ENCODE assay signal across 27 cellular contexts in the genomic region with DNA sequence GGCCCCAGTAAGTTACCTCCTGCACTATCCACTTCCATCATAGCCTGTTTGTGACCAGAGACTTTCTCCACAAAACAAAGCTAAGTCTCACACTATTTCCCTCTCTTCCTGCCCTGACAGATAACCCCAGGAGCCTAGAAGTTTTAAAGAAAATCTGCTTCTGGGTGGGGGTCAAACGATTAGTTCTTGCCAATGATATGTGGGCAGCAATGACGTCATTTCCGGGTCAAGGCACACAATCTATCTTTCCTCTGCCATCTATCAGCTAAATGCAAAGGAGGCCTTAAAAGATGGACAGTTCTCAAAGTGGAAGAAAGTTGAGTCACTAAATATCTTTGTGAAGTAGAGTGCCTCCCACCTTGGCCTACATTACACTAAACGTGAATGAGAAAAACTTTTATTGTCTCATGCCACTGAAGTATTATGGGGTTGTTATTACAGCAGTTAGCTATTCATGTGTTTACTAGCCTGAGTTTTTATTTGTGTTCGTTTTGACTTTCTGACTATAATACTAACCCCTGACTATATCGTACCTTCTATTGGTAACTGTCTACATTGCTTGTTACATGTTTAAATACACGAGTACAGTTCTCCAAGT.
"Had no signal": no experiment of that assay in that cellular context is flagged by ENCODE, and none has a peak within 500 bp of the region (broad histone marks: within the 10 kb centered on the region; RNA-seq: fewer than 3 reads in every experiment).

No MANE protein-coding gene starts in this region.

- H3K9me3 ChIP-seq: ascending aorta, colonic mucosa had no signal

- H3K4me3 Mint-ChIP-seq: activated CD4-positive, alpha-beta memory T cell treated with anti-CD3 and anti-CD28 coated beads, Interleukin-2, amount 10 ng/mL, durations not matched to agents 7 days and 5 days; activated CD4-positive, alpha-beta T cell treated with anti-CD3 and anti-CD28 coated beads, Interleukin-2, amount 10 ng/mL, durations not matched to agents 7 days and 5 days; activated naive CD4-positive, alpha-beta T cell treated with anti-CD3 and anti-CD28 coated beads, Interleukin-2, amount 10 ng/mL, durations not matched to agents 7 days and 5 days; activated naive CD8-positive, alpha-beta T cell treated with anti-CD3 and anti-CD28 coated beads, Interleukin-2, amount 10 ng/mL, durations not matched to agents 7 days and 5 days; activated T-cell treated with anti-CD3 and anti-CD28 coated beads, Interleukin-2, amount 50 U/mL, for 24 hours; activated T-cell treated with anti-CD3 and anti-CD28 coated beads, Interleukin-2, amount 50 U/mL, for 72 hours; brain; WTC11 had no signal

- H3K36me3 Mint-ChIP-seq: activated naive CD4-positive, alpha-beta T cell treated with anti-CD3 and anti-CD28 coated beads, Interleukin-2, amount 10 ng/mL, durations not matched to agents 7 days and 5 days; activated naive CD4-positive, alpha-beta T cell treated with anti-CD3 and anti-CD28 coated beads, Interleukin-2, amount 50 U/mL, for 72 hours; activated naive CD8-positive, alpha-beta T cell treated with anti-CD3 and anti-CD28 coated beads, Interleukin-2, amount 10 ng/mL, durations not matched to agents 7 days and 5 days had no signal

- DNase-seq: activated CD4-positive, alpha-beta memory T cell treated with anti-CD3 and anti-CD28 coated beads, Interleukin-2, amount 10 ng/mL, durations not matched to agents 7 days and 5 days; activated CD4-positive, alpha-beta T cell treated with anti-CD3 and anti-CD28 coated beads for 1 hour; activated CD4-positive, alpha-beta T cell treated with anti-CD3 and anti-CD28 coated beads for 4 hours; activated CD4-positive, alpha-beta T cell treated with anti-CD3 and anti-CD28 coated beads, Interleukin-2, amount 10 ng/mL, durations not matched to agents 7 days and 5 days; activated CD4-positive, alpha-beta T cell treated with anti-CD3 and anti-CD28 coated beads, Interleukin-2, amount 50 U/mL, for 4 hours; activated CD8-positive, alpha-beta memory T cell treated with anti-CD3 and anti-CD28 coated beads, Interleukin-2, amount 50 U/mL, for 48 hours; activated gamma-delta T cell; activated naive CD4-positive, alpha-beta T cell; activated naive CD4-positive, alpha-beta T cell treated with anti-CD3 and anti-CD28 coated beads, Interleukin-2, amount 10 ng/mL, durations not matched to agents 7 days and 5 days; activated naive CD8-positive, alpha-beta T cell treated with anti-CD3 and anti-CD28 coated beads, Interleukin-2, amount 10 ng/mL, durations not matched to agents 7 days and 5 days; activated T-cell treated with anti-CD3 and anti-CD28 coated beads for 4 hours; activated T-cell treated with anti-CD3 and anti-CD28 coated beads, Interleukin-2, amount 50 U/mL, for 24 hours; activated T-cell treated with anti-CD3 and anti-CD28 coated beads, Interleukin-2, amount 50 U/mL, for 72 hours; central memory CD4-positive, alpha-beta T cell; cerebellar nuclear complex; colonic mucosa; effector CD8-positive, alpha-beta T cell; foreskin fibroblast; head of caudate nucleus; T-helper 2 cell had no signal

- H3K9me3 Mint-ChIP-seq: activated CD4-positive, alpha-beta T cell treated with anti-CD3 and anti-CD28 coated beads, Interleukin-2, amount 10 ng/mL, durations not matched to agents 7 days and 5 days; activated naive CD4-positive, alpha-beta T cell treated with anti-CD3 and anti-CD28 coated beads, Interleukin-2, amount 10 ng/mL, durations not matched to agents 7 days and 5 days; activated naive CD4-positive, alpha-beta T cell treated with anti-CD3 and anti-CD28 coated beads, Interleukin-2, amount 50 U/mL, for 72 hours; activated naive CD8-positive, alpha-beta T cell treated with anti-CD3 and anti-CD28 coated beads, Interleukin-2, amount 10 ng/mL, durations not matched to agents 7 days and 5 days; activated T-cell treated with anti-CD3 and anti-CD28 coated beads, Interleukin-2, amount 50 U/mL, for 72 hours had no signal

- H3K27ac ChIP-seq: ascending aorta, breast epithelium, colonic mucosa had no signal

- H3K27me3 Mint-ChIP-seq: activated CD4-positive, alpha-beta memory T cell treated with anti-CD3 and anti-CD28 coated beads, Interleukin-2, amount 10 ng/mL, durations not matched to agents 7 days and 5 days; activated CD4-positive, alpha-beta T cell treated with anti-CD3 and anti-CD28 coated beads, Interleukin-2, amount 10 ng/mL, durations not matched to agents 7 days and 5 days; activated naive CD4-positive, alpha-beta T cell treated with anti-CD3 and anti-CD28 coated beads, Interleukin-2, amount 10 ng/mL, durations not matched to agents 7 days and 5 days; brain had no signal

- ATAC-seq: activated naive CD4-positive, alpha-beta T cell treated with anti-CD3 and anti-CD28 coated beads, Interleukin-2, amount 50 U/mL, for 72 hours; activated T-cell treated with anti-CD3 and anti-CD28 coated beads, Interleukin-2, amount 50 U/mL, for 72 hours; esophagus mucosa; WTC11 had no signal

- H3K27me3 ChIP-seq: ascending aorta, breast epithelium, cardiac muscle cell, colonic mucosa had no signal

- H3K27ac Mint-ChIP-seq: activated CD4-positive, alpha-beta memory T cell treated with anti-CD3 and anti-CD28 coated beads, Interleukin-2, amount 10 ng/mL, durations not matched to agents 7 days and 5 days; activated CD4-positive, alpha-beta T cell treated with anti-CD3 and anti-CD28 coated beads, Interleukin-2, amount 10 ng/mL, durations not matched to agents 7 days and 5 days; activated naive CD4-positive, alpha-beta T cell treated with anti-CD3 and anti-CD28 coated beads, Interleukin-2, amount 10 ng/mL, durations not matched to agents 7 days and 5 days; activated naive CD4-positive, alpha-beta T cell treated with anti-CD3 and anti-CD28 coated beads, Interleukin-2, amount 50 U/mL, for 72 hours; activated naive CD8-positive, alpha-beta T cell treated with anti-CD3 and anti-CD28 coated beads, Interleukin-2, amount 10 ng/mL, durations not matched to agents 7 days and 5 days; activated T-cell treated with anti-CD3 and anti-CD28 coated beads, Interleukin-2, amount 50 U/mL, for 24 hours; activated T-cell treated with anti-CD3 and anti-CD28 coated beads, Interleukin-2, amount 50 U/mL, for 72 hours; brain; WTC11 had no signal

- H3K4me3 ChIP-seq: ascending aorta, breast epithelium, cardiac muscle cell, colonic mucosa had no signal

- H3K4me1 Mint-ChIP-seq: activated CD4-positive, alpha-beta memory T cell treated with anti-CD3 and anti-CD28 coated beads, Interleukin-2, amount 10 ng/mL, durations not matched to agents 7 days and 5 days; activated CD4-positive, alpha-beta T cell treated with anti-CD3 and anti-CD28 coated beads, Interleukin-2, amount 10 ng/mL, durations not matched to agents 7 days and 5 days; activated naive CD4-positive, alpha-beta T cell treated with anti-CD3 and anti-CD28 coated beads, Interleukin-2, amount 10 ng/mL, durations not matched to agents 7 days and 5 days; activated naive CD8-positive, alpha-beta T cell treated with anti-CD3 and anti-CD28 coated beads, Interleukin-2, amount 10 ng/mL, durations not matched to agents 7 days and 5 days had no signal

- H3K36me3 ChIP-seq: ascending aorta, breast epithelium, colonic mucosa had no signal

- H3K4me1 ChIP-seq: breast epithelium, colonic mucosa had no signal
